In genomic region chr16:51907680-51908079, GRCh38 we compare ENCODE assay signal across 19 cellular contexts.
"Had no signal": no experiment of that assay in that cellular context is flagged by ENCODE, and none has a peak within 500 bp of the region (broad histone marks: within the 10 kb centered on the region; RNA-seq: fewer than 3 reads in every experiment).

No MANE protein-coding gene starts in this region.

- H3K4me3 ChIP-seq: coronary artery, heart left ventricle, psoas muscle, stomach, thoracic aorta, transverse colon had no signal

- H3K9me3 ChIP-seq: heart left ventricle, neutrophil, stomach, thoracic aorta, transverse colon had no signal

- H3K27me3 ChIP-seq: heart left ventricle, neutrophil, stomach, transverse colon had no signal

- DNase-seq: effector CD4-positive, alpha-beta T cell; foreskin melanocyte; heart left ventricle; hypothalamus; islet precursor cell; mammary epithelial cell; naive thymus-derived CD4-positive, alpha-beta T cell; nephron progenitor cell; psoas muscle; small intestine; stimulated activated CD4-positive, alpha-beta T cell treated with anti-CD3 and anti-CD28 coated beads, Interleukin-12 subunit alpha, Interleukin-12 subunit beta, amount 100 ng/mL, for 4 hours; stimulated activated naive CD4-positive, alpha-beta T cell; stomach; substantia nigra; transverse colon had no signal

- ATAC-seq: heart left ventricle; left lobe of liver; naive thymus-derived CD4-positive, alpha-beta T cell; psoas muscle had no signal

- H3K36me3 ChIP-seq: heart left ventricle, neutrophil, stomach, thoracic aorta, transverse colon had no signal

- H3K27ac ChIP-seq: coronary artery, heart left ventricle, neutrophil, psoas muscle, stomach, thoracic aorta, transverse colon had no signal

- FAIRE-seq: small intestine had no signal

- H3K4me1 ChIP-seq: heart left ventricle, psoas muscle, stomach, transverse colon had no signal
